10 cellular contexts compared by ENCODE assay signal in the genomic region with DNA sequence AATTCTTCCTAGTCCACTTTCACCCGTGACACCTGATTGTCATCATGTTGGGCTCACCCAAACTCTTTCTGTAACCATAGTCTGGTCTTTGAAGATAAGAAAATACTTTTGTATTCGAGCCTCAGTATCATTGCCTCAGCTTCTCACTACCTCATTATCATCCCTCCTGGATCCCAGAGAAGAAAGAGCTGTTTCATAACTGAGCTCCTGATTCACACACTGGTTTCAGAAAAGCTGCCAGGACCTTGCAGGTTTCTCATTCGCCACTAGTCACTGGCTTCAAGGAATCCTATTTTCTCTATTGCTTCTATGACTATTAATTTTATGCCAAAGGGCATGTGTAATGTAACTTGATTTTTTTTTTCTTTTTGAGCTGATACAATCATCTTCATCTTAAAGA. TPM values are rescaled to one million over a fixed set of nuclear protein-coding genes. Genes with fewer than 3 reads are reported as not detected.
DNase-seq lines count a peak whose midpoint lies in the region; ATAC-seq, FAIRE-seq and TF ChIP-seq lines count a peak whose summit lies in the region.
"Had no signal": no experiment of that assay in that cellular context is flagged by ENCODE, and none has a peak within 500 bp of the region (broad histone marks: within the 10 kb centered on the region; RNA-seq: fewer than 3 reads in every experiment).

No MANE protein-coding gene starts in this region.

- DNase-seq in GM03348 (ENCODE audit: low spot score) = peak; percentile 62
- DNase-seq in RPMI8226 = peak; percentile 14
- peak; percentile 83 for DNase-seq in epithelial cell of esophagus (ENCODE audit: low read depth)
- DNase-seq in retinal pigment epithelial cell (ENCODE audit: low read depth) = no peak
- DNase-seq in activated CD4-positive, alpha-beta T cell treated with anti-CD3 and anti-CD28 coated beads for 48 hours = no peak
- DNase-seq in central memory CD4-positive, alpha-beta T cell = no peak
- DNase-seq in frontal cortex (ENCODE audit: low spot score in 2 of 2) = no peak
- DNase-seq: activated CD8-positive, alpha-beta memory T cell treated with anti-CD3 and anti-CD28 coated beads, Interleukin-2, amount 10 ng/mL, durations not matched to agents 7 days and 5 days had no signal

- FAIRE-seq in frontal cortex (lab: Jason Lieb, UNC) = no peak

- H3K4me3 ChIP-seq in epithelial cell of esophagus (ENCODE audit: low read length) (no peak overlapping the region), retinal pigment epithelial cell (ENCODE audit: low read length) (no peak overlapping the region)
- H3K4me3 ChIP-seq: body of pancreas had no signal

- TF ChIP-seq CTCF in epithelial cell of esophagus (IDR thresholded peaks at IDR 0.05; ENCODE audit: insufficient read depth, low read depth, low read length, missing control alignments) (peak; percentile 18), retinal pigment epithelial cell (conservative IDR thresholded peaks at IDR 0.05; ENCODE audit: low read depth, low read length) (peak; percentile 27)

- no peak for ATAC-seq in HG02870 (IDR thresholded peaks at IDR 0.05; ENCODE audit: unreplicated experiment)
- ATAC-seq: activated CD8-positive, alpha-beta memory T cell treated with anti-CD3 and anti-CD28 coated beads, Interleukin-2, amount 10 ng/mL, durations not matched to agents 7 days and 5 days; body of pancreas had no signal

RNA-seq across cellular contexts. Expression of gene CRIM1, which starts 2.9 kb away (rescaled TPM):
- 97.8 TPM for total RNA-seq in frontal cortex

Comparison
In these comparisons a context has a peak if more than half of its experiments do, and no peak if none do; other contexts are left out.
1. DNase-seq: peak in GM03348 (single experiment), RPMI8226 (single experiment) and epithelial cell of esophagus (single experiment); none in retinal pigment epithelial cell (single experiment), activated CD4-positive, alpha-beta T cell treated with anti-CD3 and anti-CD28 coated beads for 48 hours (single experiment), central memory CD4-positive, alpha-beta T cell (single experiment) and frontal cortex (0 of 2).